17 cellular contexts compared by ENCODE assay signal in genomic region chr13:98921015-98921414, GRCh38. TPM values are rescaled to one million over a fixed set of nuclear protein-coding genes. Genes with fewer than 3 reads are reported as not detected.
DNase-seq lines count a peak whose midpoint lies in the region; ATAC-seq and TF ChIP-seq lines count a peak whose summit lies in the region.
"Had no signal": no experiment of that assay in that cellular context is flagged by ENCODE, and none has a peak within 500 bp of the region (broad histone marks: within the 10 kb centered on the region; RNA-seq: fewer than 3 reads in every experiment).

No MANE protein-coding gene starts in this region.

- no peak overlapping the region for H3K4me3 ChIP-seq in GM12864 (ENCODE audit: low read depth, low read length)
- H3K4me3 ChIP-seq: GM23248, HAP-1 had no signal

- ATAC-seq in GM18868 (IDR thresholded peaks at IDR 0.05; ENCODE audit: unreplicated experiment) (peak; percentile 56), HG03565 (IDR thresholded peaks at IDR 0.05; ENCODE audit: unreplicated experiment) (no peak), GM18511 (IDR thresholded peaks at IDR 0.05; ENCODE audit: unreplicated experiment) (no peak), GM21619 (IDR thresholded peaks at IDR 0.05; ENCODE audit: unreplicated experiment) (no peak)

- TF ChIP-seq CTCF in GM12864 (IDR thresholded peaks at IDR 0.05; ENCODE audit: low read depth, low read length, missing control alignments) = no peak

- DNase-seq in GM12864 (ENCODE audit: low read depth) (peak; percentile 10), caudate nucleus (lab: John Stamatoyannopoulos, UW) (no peak), substantia nigra (lab: John Stamatoyannopoulos, UW) (no peak), SK-N-DZ (ENCODE audit: low spot score) (no peak)
- DNase-seq: ACHN; BE2C; CD4-positive, alpha-beta memory T cell; DMS153; DMS79 treated with DMSO at 0.1 percent for 48 hours; GF-D8; GM23248 had no signal

- H3K27ac ChIP-seq in caudate nucleus (ENCODE audit: low read depth, low read length) (peak overlapping the region; percentile 64), substantia nigra (ENCODE audit: low read depth, low read length, poor library complexity, severe bottlenecking) (peak overlapping the region; percentile 94)
- H3K27ac ChIP-seq: GM23248, KMS-11 had no signal

RNA-seq across cellular contexts. Expression of gene DOCK9, which starts 56.8 kb away (rescaled TPM):
- polyA plus RNA-seq in SK-N-DZ (2014; cell fraction: cytosol; rRNA removed) = 1.9 and 2.7 TPM in 2 replicates
- polyA plus RNA-seq in SK-N-DZ (2014; cell fraction: nucleus; rRNA removed) = 1.2 and 3.3 TPM in 2 replicates
